ENCODE assay signal across 1 cellular context in genomic region chr2:142865924-142866323, GRCh38.
TF ChIP-seq lines count a peak whose summit lies in the region.

No MANE protein-coding gene starts in this region.

TF ChIP-seq in H1, 55 proteins besides CTCF, POLR2A, EP300 and RAD21 (continued from another document):
- TF ChIP-seq ATF3 (IDR thresholded peaks at IDR 0.05; ENCODE audit: insufficient read depth, low read depth, low read length) = no peak
